ENCODE assay signal across 7 cellular contexts in genomic region chr21:31654821-31655220, GRCh38. TPM values are rescaled to one million over a fixed set of nuclear protein-coding genes. Genes with fewer than 3 reads are reported as not detected.
DNase-seq lines count a peak whose midpoint lies in the region; ATAC-seq, FAIRE-seq and TF ChIP-seq lines count a peak whose summit lies in the region.
"Not testable (repeated sequence)": the region's sequence is repeated elsewhere in the genome, so short reads cannot be mapped to it uniquely, and the experiment has no call there.

No MANE protein-coding gene starts in this region.

- not testable (repeated sequence) for H3K79me2 ChIP-seq in DND-41 (ENCODE audit: insufficient read depth, low read length); GM12878 (ENCODE audit: control insufficient read depth, insufficient read depth, low read length); HepG2 (ENCODE audit: insufficient read depth, low read length)

- not testable (repeated sequence) for H3K36me3 ChIP-seq in DND-41 (ENCODE audit: insufficient read depth, low read length); GM12878 (ENCODE audit: control insufficient read depth in 2 of 2, insufficient read depth in 2 of 2, low read length in 1 of 2); HepG2 (replicated peaks in 1 of 2; ENCODE audit: control insufficient read depth in 1 of 2, insufficient read depth in 2 of 2, low read length in 2 of 2)

- peak overlapping the region; percentile 25; the same call in 1 of the 2 replicates for H3K9ac ChIP-seq in DND-41 (ENCODE audit: low read depth, low read length)
- not testable (repeated sequence) for H3K9ac ChIP-seq in GM12878 (ENCODE audit: control insufficient read depth, insufficient read depth, low read length); HepG2 (ENCODE audit: insufficient read depth, low read depth, low read length)

- SMC1A ChIA-PET in GM12878 (lab: Charles Lee; ENCODE audit: uncharacterized antibody, unreplicated experiment) = interaction anchor here (0.6 to 1.3 kb wide), 3 partner anchors 16 to 100 kb away, joined by 3 read pairs; no protein-coding TSS in a partner anchor

- not testable (repeated sequence) for H3K27me3 Mint-ChIP-seq in T-cell; activated CD4-positive, alpha-beta memory T cell treated with anti-CD3 and anti-CD28 coated beads, Interleukin-2, amount 10 ng/mL, durations not matched to agents 7 days and 5 days; activated T-helper 17 cell treated with anti-CD3 and anti-CD28 coated beads, Interleukin-2, amount 50 U/mL, for 72 hours

- H3K36me3 Mint-ChIP-seq in T-cell; activated CD4-positive, alpha-beta memory T cell treated with anti-CD3 and anti-CD28 coated beads, Interleukin-2, amount 10 ng/mL, durations not matched to agents 7 days and 5 days (ENCODE audit: low read depth); activated T-helper 17 cell treated with anti-CD3 and anti-CD28 coated beads, Interleukin-2, amount 50 U/mL, for 72 hours (ENCODE audit: low read depth): not testable (repeated sequence)
- H3K36me3 Mint-ChIP-seq in stimulated activated effector memory CD8-positive, alpha-beta T cell treated with anti-CD3 and anti-CD28 coated beads, Interleukin-12 subunit alpha, Interleukin-12 subunit beta, amount 100 ng/mL, for 72 hours = peaks cover 15% of the 10 kb centered on the region

- peak overlapping the region; percentile 51 for H3K4me2 ChIP-seq in DND-41 (ENCODE audit: insufficient read depth, low read length)
- H3K4me2 ChIP-seq in GM12878 (ENCODE audit: control insufficient read depth, insufficient read depth) = peak overlapping the region; percentile 63; the same call in 1 of the 2 replicates
- not testable (repeated sequence) for H3K4me2 ChIP-seq in HepG2 (ENCODE audit: low read depth, low read length)

- not testable (repeated sequence) for TF ChIP-seq POLR2A in GM12878 (IDR thresholded peaks at IDR 0.05; ENCODE audit: low read depth, low read length); HepG2 (IDR thresholded peaks at IDR 0.05; ENCODE audit: insufficient read depth in 1 of 2, low read depth in 2 of 2, low read length in 2 of 2)

- H3K4me1 ChIP-seq in DND-41 (ENCODE audit: insufficient read depth, low read length) (peaks cover 27% of the 10 kb centered on the region), HepG2 (ENCODE audit: insufficient read depth, low read length) (peaks cover 32% of the 10 kb centered on the region)
- not testable (repeated sequence) for H3K4me1 ChIP-seq in GM12878 (ENCODE audit: control insufficient read depth, insufficient read depth, low read length)

- not testable (repeated sequence) for TF ChIP-seq EP300 in GM12878 (IDR thresholded peaks at IDR 0.05; ENCODE audit: borderline replicate concordance in 1 of 2, control insufficient read depth in 1 of 2, low read depth in 2 of 2, low read length in 2 of 2); HepG2 (IDR thresholded peaks at IDR 0.05; ENCODE audit: low read depth in 2 of 2, low read length in 2 of 2); HepG2 (CRISPR knock-in tag; IDR thresholded peaks at IDR 0.05; ENCODE audit: borderline replicate concordance)

- DNase-seq in DND-41 (peak; percentile 67), T-cell (peak in 15 of 34 experiments; percentile 4 to 61 (median 24))
- DNase-seq in activated CD4-positive, alpha-beta memory T cell treated with anti-CD3 and anti-CD28 coated beads, Interleukin-2, amount 10 ng/mL, durations not matched to agents 7 days and 5 days; GM12878 (ENCODE audit: low read depth, low spot score); HepG2 (ENCODE audit: low spot score); stimulated activated effector memory CD8-positive, alpha-beta T cell treated with anti-CD3 and anti-CD28 coated beads, Interleukin-12 subunit alpha, Interleukin-12 subunit beta, amount 100 ng/mL, for 72 hours (ENCODE audit: low spot score in 2 of 2): not testable (repeated sequence)

- peaks cover 21 to 35% (median 30%) of the 10 kb centered on the region in 3 donors for H3K4me1 Mint-ChIP-seq in T-cell
- peaks cover 33% of the 10 kb centered on the region for H3K4me1 Mint-ChIP-seq in activated CD4-positive, alpha-beta memory T cell treated with anti-CD3 and anti-CD28 coated beads, Interleukin-2, amount 10 ng/mL, durations not matched to agents 7 days and 5 days
- peaks cover 24% of the 10 kb centered on the region for H3K4me1 Mint-ChIP-seq in activated T-helper 17 cell treated with anti-CD3 and anti-CD28 coated beads, Interleukin-2, amount 50 U/mL, for 72 hours
- H3K4me1 Mint-ChIP-seq in stimulated activated effector memory CD8-positive, alpha-beta T cell treated with anti-CD3 and anti-CD28 coated beads, Interleukin-12 subunit alpha, Interleukin-12 subunit beta, amount 100 ng/mL, for 72 hours = peaks cover 32% of the 10 kb centered on the region

- H3K9me3 Mint-ChIP-seq in T-cell; activated CD4-positive, alpha-beta memory T cell treated with anti-CD3 and anti-CD28 coated beads, Interleukin-2, amount 10 ng/mL, durations not matched to agents 7 days and 5 days; activated T-helper 17 cell treated with anti-CD3 and anti-CD28 coated beads, Interleukin-2, amount 50 U/mL, for 72 hours; stimulated activated effector memory CD8-positive, alpha-beta T cell treated with anti-CD3 and anti-CD28 coated beads, Interleukin-12 subunit alpha, Interleukin-12 subunit beta, amount 100 ng/mL, for 72 hours: not testable (repeated sequence)

- not testable (repeated sequence) for H3K9me3 ChIP-seq in DND-41 (ENCODE audit: insufficient read depth, low read length, severe bottlenecking); GM12878 (replicated peaks; ENCODE audit: control insufficient read depth, insufficient read depth, low read length); HepG2 (ENCODE audit: low read length)

- not testable (repeated sequence) for FAIRE-seq in GM12878 (lab: Jason Lieb, UNC); HepG2 (lab: Jason Lieb, UNC)

- not testable (repeated sequence) for H4K20me1 ChIP-seq in DND-41 (ENCODE audit: insufficient read depth, low read length); GM12878 (ENCODE audit: control insufficient read depth, insufficient read depth); HepG2 (ENCODE audit: insufficient read depth, low read length)

- not testable (repeated sequence) for H3K27me3 ChIP-seq in DND-41 (ENCODE audit: insufficient read depth, low read length, poor library complexity); GM12878 (replicated peaks in 1 of 2; ENCODE audit: control insufficient read depth in 2 of 2, insufficient read depth in 2 of 2, low read length in 1 of 2); HepG2 (ENCODE audit: control insufficient read depth in 1 of 2, insufficient read depth in 2 of 2, low read length in 2 of 2)

- WGBS in GM12878 (ENCODE audit: insufficient coverage, insufficient replicate concordance, low lambda C conversion rate, missing lambda C conversion rate) = 51% methylated on average over 9 of the region's 11 CpGs
- WGBS in HepG2 (ENCODE audit: low lambda C conversion rate) = 94% methylated on average over 11 of the region's 11 CpGs

- not testable (repeated sequence) for TF ChIP-seq RAD21 in GM12878 (IDR thresholded peaks at IDR 0.05; ENCODE audit: insufficient read depth, low read depth, low read length); HepG2 (CRISPR knock-in tag; IDR thresholded peaks at IDR 0.05)

- intact Hi-C loops in GM12878 (cut with micrococcal nuclease; ENCODE audit: unreplicated experiment); HepG2 (cut with micrococcal nuclease; ENCODE audit: unreplicated experiment): not testable (repeated sequence)

- peak overlapping the region; percentile 53; the same call in 1 of the 2 replicates for H3K27ac ChIP-seq in DND-41 (ENCODE audit: low read length)
- not testable (repeated sequence) for H3K27ac ChIP-seq in GM12878 (ENCODE audit: control insufficient read depth, insufficient read depth); HepG2 (ENCODE audit: extremely low read length, insufficient read depth, low read length)

- peak overlapping the region; percentile 67 for H2AFZ ChIP-seq in DND-41 (ENCODE audit: low read depth, low read length)
- H2AFZ ChIP-seq in GM12878 (ENCODE audit: control insufficient read depth, low read depth, low read length) = peak overlapping the region; percentile 5; the same call in 1 of the 2 replicates
- not testable (repeated sequence) for H2AFZ ChIP-seq in HepG2 (ENCODE audit: low read length)

- RAD21 ChIA-PET in GM12878 (lab: Charles Lee; ENCODE audit: unreplicated experiment) = not testable (repeated sequence)

- POLR2A ChIA-PET in T-cell (lab: Charles Lee) = interaction anchor here in 1 of 2 donors (0.7 kb wide), 1 partner anchor 75 kb away, joined by 5 read pairs; no protein-coding TSS in a partner anchor
- POLR2A ChIA-PET in activated CD4-positive, alpha-beta memory T cell treated with anti-CD3 and anti-CD28 coated beads, Interleukin-2, amount 10 ng/mL, durations not matched to agents 7 days and 5 days (lab: Charles Lee) = interaction anchor here (1.1 kb wide), 1 partner anchor 12 kb away, joined by 4 read pairs; no protein-coding TSS in a partner anchor
- POLR2A ChIA-PET in GM12878 (lab: Charles Lee); HepG2 (lab: Yijun Ruan, JAX): not testable (repeated sequence)

- not testable (repeated sequence) for ATAC-seq in DND-41 (ENCODE audit: insufficient read depth, low read depth); T-cell (replicated peaks in 1 of 4); activated T-helper 17 cell treated with anti-CD3 and anti-CD28 coated beads, Interleukin-2, amount 50 U/mL, for 72 hours (replicated peaks); GM12878; HepG2; stimulated activated effector memory CD8-positive, alpha-beta T cell treated with anti-CD3 and anti-CD28 coated beads, Interleukin-12 subunit alpha, Interleukin-12 subunit beta, amount 100 ng/mL, for 72 hours

- peak overlapping the region; percentile 93 to 98 for H3K27ac Mint-ChIP-seq in T-cell
- peak overlapping the region; percentile 6 for H3K27ac Mint-ChIP-seq in activated CD4-positive, alpha-beta memory T cell treated with anti-CD3 and anti-CD28 coated beads, Interleukin-2, amount 10 ng/mL, durations not matched to agents 7 days and 5 days
- H3K27ac Mint-ChIP-seq in activated T-helper 17 cell treated with anti-CD3 and anti-CD28 coated beads, Interleukin-2, amount 50 U/mL, for 72 hours = not testable (repeated sequence)
- H3K27ac Mint-ChIP-seq in stimulated activated effector memory CD8-positive, alpha-beta T cell treated with anti-CD3 and anti-CD28 coated beads, Interleukin-12 subunit alpha, Interleukin-12 subunit beta, amount 100 ng/mL, for 72 hours = peak overlapping the region; percentile 69

- CTCF ChIA-PET in T-cell (lab: Charles Lee) = interaction anchor here in 1 of 2 donors (1.2 kb wide), 1 partner anchor 96 kb away, joined by 3 read pairs; no protein-coding TSS in a partner anchor
- CTCF ChIA-PET in activated CD4-positive, alpha-beta memory T cell treated with anti-CD3 and anti-CD28 coated beads, Interleukin-2, amount 10 ng/mL, durations not matched to agents 7 days and 5 days (lab: Charles Lee); HepG2 (lab: Yijun Ruan, JAX; ENCODE audit: low intra/inter-chr PET ratio, low total read pairs): not testable (repeated sequence)
- CTCF ChIA-PET in GM12878 (lab: Yijun Ruan, JAX) = interaction anchor here (0.6 kb wide), 1 partner anchor 9 kb away, joined by 5 read pairs; no protein-coding TSS in a partner anchor

- H3K4me3 Mint-ChIP-seq in T-cell = peak overlapping the region; percentile 83 to 88 (median 85)
- peak overlapping the region; percentile 55 for H3K4me3 Mint-ChIP-seq in activated CD4-positive, alpha-beta memory T cell treated with anti-CD3 and anti-CD28 coated beads, Interleukin-2, amount 10 ng/mL, durations not matched to agents 7 days and 5 days
- peak overlapping the region; percentile 69 for H3K4me3 Mint-ChIP-seq in activated T-helper 17 cell treated with anti-CD3 and anti-CD28 coated beads, Interleukin-2, amount 50 U/mL, for 72 hours
- peak overlapping the region; percentile 64 for H3K4me3 Mint-ChIP-seq in stimulated activated effector memory CD8-positive, alpha-beta T cell treated with anti-CD3 and anti-CD28 coated beads, Interleukin-12 subunit alpha, Interleukin-12 subunit beta, amount 100 ng/mL, for 72 hours

- H3K4me3 ChIP-seq in DND-41 (ENCODE audit: low read depth in 1 of 2, low read length in 2 of 2) = peak overlapping the region in 1 of 2 experiments; percentile 41; a peak in 1 of 4 replicates
- H3K4me3 ChIP-seq in GM12878; HepG2 (replicated peaks in 1 of 3; ENCODE audit: insufficient read depth in 1 of 3, low read depth in 2 of 3, low read length in 3 of 3): not testable (repeated sequence)

- in situ Hi-C loops in GM12878 (cut with MboI); HepG2 (cut with HindIII; ENCODE audit: extremely low pct_ligation_motif_present, low pct_unique_long_range_greater_than_20kb): not testable (repeated sequence)

- TF ChIP-seq CTCF in DND-41 (IDR thresholded peaks at IDR 0.05; ENCODE audit: borderline replicate concordance, extremely low read depth, low read length, poor library complexity, severe bottlenecking); GM12878 (IDR thresholded peaks at IDR 0.05 in 2 of 3, conservative IDR thresholded peaks at IDR 0.05 in 1 of 3; ENCODE audit: control insufficient read depth in 2 of 3, extremely low read depth in 1 of 3, insufficient read depth in 1 of 3, low read depth in 3 of 3, low read length in 3 of 3); HepG2 (CRISPR knock-in tag; IDR thresholded peaks at IDR 0.05): not testable (repeated sequence)

- BruUV-seq in GM12878 (replicated peaks; lab: Mats Ljungman, UMichigan); HepG2 (replicated peaks; lab: Mats Ljungman, UMichigan): not testable (repeated sequence)

RNA-seq across cellular contexts. Expression of gene SOD1, which starts 4.7 kb away (rescaled TPM):
- total RNA-seq in T-cell (100 to 1,000 TPM; 143 to 167 (median 152) TPM), GM12878 (2014; rRNA removed) (171 and 193 TPM in 2 replicates), GM12878 (2014; rRNA removed; fragmentation: Illumina TruSeq; extraction: Trizol) (265 and 275 TPM in 2 replicates), GM12878 (2021) (213 and 226 TPM in 2 replicates), HepG2 (2016; rRNA removed; fragmentation: Illumina TruSeq; extraction: Trizol) (537 and 796 TPM in 2 replicates)
- total RNA-seq in activated CD4-positive, alpha-beta memory T cell treated with anti-CD3 and anti-CD28 coated beads, Interleukin-2, amount 10 ng/mL, durations not matched to agents 7 days and 5 days = 100 to 1,000 TPM; 197 to 206 TPM
- 100 to 1,000 TPM; 148 to 244 TPM for total RNA-seq in activated T-helper 17 cell treated with anti-CD3 and anti-CD28 coated beads, Interleukin-2, amount 50 U/mL, for 72 hours
- 23.7 and 26.1 TPM in 2 replicates for total RNA-seq in GM12878 (2013; cell fraction: nucleolus; rRNA removed)
- polyA plus RNA-seq in GM12878 (2011; ENCODE audit: low read depth) = 241 TPM
- polyA plus RNA-seq in GM12878 (2011; rRNA removed) (352 and 405 TPM in 2 replicates), GM12878 (2014; fragmentation: Illumina TruSeq; extraction: Trizol) (242 and 261 TPM in 2 replicates), GM12878 (2014; fragmentation: Nextera tagmentation; extraction: Ambion mirVana) (100 to 1,000 TPM; 655 to 710 TPM), GM12878 (2014; rRNA removed) (205 and 220 TPM in 2 replicates), GM12878 (2016; fragmentation: Nextera tagmentation; extraction: Ambion mirVana) (100 to 1,000 TPM; 473 to 502 TPM), HepG2 (2011; rRNA removed) (220 and 317 TPM in 2 replicates)
- polyA plus RNA-seq in GM12878 (2011; cell fraction: cytosol; rRNA removed) = 251 and 259 TPM in 2 replicates
- 152 and 159 TPM in 2 replicates for polyA plus RNA-seq in GM12878 (2011; cell fraction: nucleus; rRNA removed)
- polyA plus RNA-seq in GM12878 (2012) = 188 and 198 TPM in 2 replicates
- 145 and 174 TPM in 2 replicates for polyA minus RNA-seq in GM12878 (2011; rRNA and poly(A)+ RNA removed)
- polyA minus RNA-seq in GM12878 (2011; cell fraction: cytosol; rRNA and poly(A)+ RNA removed) = 136 and 143 TPM in 2 replicates
- polyA minus RNA-seq in GM12878 (2011; cell fraction: nucleus; rRNA and poly(A)+ RNA removed) = 21.4 and 34.0 TPM in 2 replicates
- 111 and 115 TPM in 2 replicates for total RNA-seq in HepG2 (2016; cell fraction: cytosol; rRNA removed; fragmentation: Illumina TruSeq; extraction: Trizol; ENCODE audit: low read depth)
- total RNA-seq in HepG2 (2016; cell fraction: insoluble cytoplasmic fraction; rRNA removed; fragmentation: Illumina TruSeq; extraction: Trizol) = 560 and 812 TPM in 2 replicates
- total RNA-seq in HepG2 (2016; cell fraction: membrane; rRNA removed; fragmentation: Illumina TruSeq; extraction: Trizol) = 188 and 193 TPM in 2 replicates
- total RNA-seq in HepG2 (2016; cell fraction: nucleus; rRNA removed; fragmentation: Illumina TruSeq; extraction: Trizol) = 192 and 198 TPM in 2 replicates
- polyA plus RNA-seq in HepG2 (2011; cell fraction: cytosol; rRNA removed) = 351 and 366 TPM in 2 replicates
- polyA plus RNA-seq in HepG2 (2011; cell fraction: nucleus; rRNA removed) = 86.6 and 92.5 TPM in 2 replicates
- 298 and 405 TPM in 2 replicates for polyA plus RNA-seq in HepG2 (2012)
- polyA plus RNA-seq in HepG2 (2016; cell fraction: cytosol; fragmentation: Illumina TruSeq; extraction: Trizol; ENCODE audit: low read depth) = 103 and 124 TPM in 2 replicates
- polyA plus RNA-seq in HepG2 (2016; cell fraction: insoluble cytoplasmic fraction; fragmentation: Illumina TruSeq; extraction: Trizol; ENCODE audit: low read depth) = 763 and 855 TPM in 2 replicates
- polyA plus RNA-seq in HepG2 (2016; cell fraction: membrane; fragmentation: Illumina TruSeq; extraction: Trizol; ENCODE audit: low read depth) = 153 and 169 TPM in 2 replicates
- polyA plus RNA-seq in HepG2 (2016; cell fraction: nucleus; fragmentation: Illumina TruSeq; extraction: Trizol; ENCODE audit: insufficient read depth, low read depth) = 306 and 314 TPM in 2 replicates
- 81.8 and 102 TPM in 2 replicates for polyA minus RNA-seq in HepG2 (2011; rRNA and poly(A)+ RNA removed; ENCODE audit: low replicate concordance)
- 290 and 341 TPM in 2 replicates for polyA minus RNA-seq in HepG2 (2011; cell fraction: cytosol; rRNA and poly(A)+ RNA removed)
- polyA minus RNA-seq in HepG2 (2011; cell fraction: nucleus; rRNA and poly(A)+ RNA removed) = 57.2 and 63.5 TPM in 2 replicates
